In the genomic region with DNA sequence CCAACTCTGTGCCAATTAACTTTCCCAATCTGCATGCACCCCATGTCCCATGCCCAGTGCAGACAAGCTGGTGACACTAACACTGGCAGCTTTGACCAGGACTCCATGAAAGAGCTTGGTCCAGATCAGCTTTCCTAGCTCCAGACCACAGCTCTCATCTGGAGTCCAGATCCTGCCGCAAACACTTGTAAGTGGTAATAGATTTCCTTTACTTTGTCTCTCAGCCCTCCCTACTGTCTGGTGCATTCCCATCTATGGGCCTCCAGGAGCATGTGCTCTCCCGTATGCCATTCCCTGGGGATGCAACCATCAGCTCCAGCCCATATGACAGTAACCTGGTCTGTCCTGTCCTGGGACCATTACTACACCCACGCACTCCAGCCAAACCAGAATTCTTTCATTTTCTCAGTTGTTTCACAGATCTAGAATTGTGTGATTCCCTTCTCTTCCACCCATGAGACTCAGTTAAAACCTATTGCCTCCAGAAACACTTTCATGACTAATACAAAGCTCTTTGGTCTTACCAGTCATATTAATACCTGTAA, we compare ENCODE assay signal across 16 cellular contexts.
"Had no signal": no experiment of that assay in that cellular context is flagged by ENCODE, and none has a peak within 500 bp of the region (broad histone marks: within the 10 kb centered on the region; RNA-seq: fewer than 3 reads in every experiment).

No MANE protein-coding gene starts in this region.

- H3K27me3 ChIP-seq: left lung had no signal

- H3K36me3 Mint-ChIP-seq: activated CD8-positive, alpha-beta memory T cell treated with anti-CD3 and anti-CD28 coated beads, Interleukin-2, amount 10 ng/mL, durations not matched to agents 7 days and 5 days; naive B cell; stimulated activated naive B cell treated with anti-CD40 and anti-IgM and Interleukin-4, amounts not matched to agents 10 μg/mL and 1 μg/mL and 100 μg/mL, for 72 hours had no signal

- H3K4me3 Mint-ChIP-seq: activated CD8-positive, alpha-beta memory T cell treated with anti-CD3 and anti-CD28 coated beads, Interleukin-2, amount 10 ng/mL, durations not matched to agents 7 days and 5 days; activated T-cell treated with anti-CD3 and anti-CD28 coated beads, Interleukin-2, amount 50 U/mL, for 24 hours; brain; naive B cell; stimulated activated naive B cell treated with anti-CD40 and anti-IgM and Interleukin-4, amounts not matched to agents 10 μg/mL and 1 μg/mL and 100 μg/mL, for 72 hours had no signal

- DNase-seq: activated CD4-positive, alpha-beta T cell treated with anti-CD3 and anti-CD28 coated beads, Interleukin-2, amount 50 U/mL, for 4 hours; activated CD4-positive, CD25-positive, alpha-beta regulatory T cell treated with anti-CD3 and anti-CD28 coated beads, Interleukin-2, amount 50 U/mL, for 72 hours; activated CD8-positive, alpha-beta memory T cell treated with anti-CD3 and anti-CD28 coated beads, Interleukin-2, amount 10 ng/mL, durations not matched to agents 7 days and 5 days; activated effector memory CD4-positive, alpha-beta T cell treated with anti-CD3 and anti-CD28 coated beads, Interleukin-2, amount 50 U/mL, for 16 hours; activated T-cell treated with anti-CD3 and anti-CD28 coated beads, Interleukin-2, amount 50 U/mL, for 24 hours; amniotic stem cell; cerebellar nuclear complex; dermis blood vessel endothelial cell; left lung; mesenchymal stem cell; naive B cell; posterior cingulate gyrus; stimulated activated naive B cell treated with anti-CD40 and anti-IgM and Interleukin-4, amounts not matched to agents 10 μg/mL and 1 μg/mL and 100 μg/mL, for 72 hours; SW 1271 had no signal

- ATAC-seq: activated CD8-positive, alpha-beta memory T cell treated with anti-CD3 and anti-CD28 coated beads, Interleukin-2, amount 10 ng/mL, durations not matched to agents 7 days and 5 days; stimulated activated naive B cell treated with anti-CD40 and anti-IgM and Interleukin-4, amounts not matched to agents 10 μg/mL and 1 μg/mL and 100 μg/mL, for 72 hours had no signal

- H3K27ac ChIP-seq: left lung had no signal

- H3K4me3 ChIP-seq: left lung had no signal

- H3K27ac Mint-ChIP-seq: activated CD8-positive, alpha-beta memory T cell treated with anti-CD3 and anti-CD28 coated beads, Interleukin-2, amount 10 ng/mL, durations not matched to agents 7 days and 5 days; activated T-cell treated with anti-CD3 and anti-CD28 coated beads, Interleukin-2, amount 50 U/mL, for 24 hours; naive B cell; stimulated activated naive B cell treated with anti-CD40 and anti-IgM and Interleukin-4, amounts not matched to agents 10 μg/mL and 1 μg/mL and 100 μg/mL, for 72 hours had no signal

- H3K36me3 ChIP-seq: left lung had no signal

- H3K9me3 Mint-ChIP-seq: activated naive CD4-positive, alpha-beta T cell treated with anti-CD3 and anti-CD28 coated beads, Interleukin-2, amount 50 U/mL, for 72 hours; activated T-cell treated with anti-CD3 and anti-CD28 coated beads, Interleukin-2, amount 50 U/mL, for 24 hours; brain; stimulated activated naive B cell treated with anti-CD40 and anti-IgM and Interleukin-4, amounts not matched to agents 10 μg/mL and 1 μg/mL and 100 μg/mL, for 72 hours had no signal
